In the genomic region with DNA sequence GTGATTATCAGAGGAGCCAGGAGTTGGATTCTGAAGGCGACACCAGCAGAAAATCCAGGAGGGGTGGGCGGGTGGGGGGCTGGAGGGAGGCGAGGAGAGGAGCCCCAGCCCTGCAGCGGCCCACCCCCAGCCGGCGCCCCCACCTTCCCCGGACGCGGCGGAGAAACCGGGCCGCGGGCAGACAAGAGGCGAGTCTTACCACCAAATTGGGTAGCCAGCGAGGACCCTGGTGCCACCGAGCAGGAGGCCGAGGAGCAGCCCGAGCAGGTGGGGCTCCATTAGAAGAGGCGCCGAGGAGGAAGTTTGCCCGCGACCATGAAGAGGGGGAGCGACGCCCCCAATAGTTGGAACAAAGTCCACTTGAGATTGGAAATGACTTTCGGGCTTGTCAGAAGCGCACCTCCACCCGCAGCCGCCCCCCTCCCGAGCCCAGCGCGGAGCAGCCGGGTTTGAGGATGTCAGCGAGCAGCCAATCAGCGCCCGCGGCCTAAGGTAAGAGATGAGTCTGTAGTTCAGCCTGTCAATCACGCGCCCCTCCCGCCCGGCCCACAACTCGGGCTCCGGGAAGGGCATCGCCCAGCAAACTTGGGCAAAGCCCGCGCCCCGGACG, we compare ENCODE assay signal across 8 cellular contexts. TPM values are rescaled to one million over a fixed set of nuclear protein-coding genes. Genes with fewer than 3 reads are reported as not detected.
DNase-seq lines count a peak whose midpoint lies in the region; ATAC-seq and TF ChIP-seq lines count a peak whose summit lies in the region.

A gene with protein sequence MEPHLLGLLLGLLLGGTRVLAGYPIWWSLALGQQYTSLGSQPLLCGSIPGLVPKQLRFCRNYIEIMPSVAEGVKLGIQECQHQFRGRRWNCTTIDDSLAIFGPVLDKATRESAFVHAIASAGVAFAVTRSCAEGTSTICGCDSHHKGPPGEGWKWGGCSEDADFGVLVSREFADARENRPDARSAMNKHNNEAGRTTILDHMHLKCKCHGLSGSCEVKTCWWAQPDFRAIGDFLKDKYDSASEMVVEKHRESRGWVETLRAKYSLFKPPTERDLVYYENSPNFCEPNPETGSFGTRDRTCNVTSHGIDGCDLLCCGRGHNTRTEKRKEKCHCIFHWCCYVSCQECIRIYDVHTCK (minus strand): TSS at position 374 of the 610 bp plus-strand sequence. CDS start 95 bp downstream, at position 279.

- no peak within 1 kb of the TSS for H3K9ac ChIP-seq in MM.1S (ENCODE audit: low read length)

- CTCF ChIA-PET in activated CD8-positive, alpha-beta T cell treated with anti-CD3 and anti-CD28 coated beads, Interleukin-2, amount 10 ng/mL, durations not matched to agents 7 days and 5 days (lab: Charles Lee), result no interaction called here

- H3K9me3 ChIP-seq in MM.1S (replicated peaks; ENCODE audit: insufficient read depth, low read length), result no peaks in the 10 kb centered on the region
- H3K9me3 ChIP-seq in esophagus squamous epithelium, result no peaks in the 10 kb centered on the region

- no peak for TF ChIP-seq CTCF in AG09309 (IDR thresholded peaks at IDR 0.05; ENCODE audit: control insufficient read depth, insufficient read depth, low read depth, low read length, missing control alignments)
- no peak for TF ChIP-seq CTCF in MM.1S (IDR thresholded peaks at IDR 0.05; ENCODE audit: low read length)
- TF ChIP-seq CTCF in esophagus squamous epithelium (IDR thresholded peaks at IDR 0.05), result no peak
- no peak for TF ChIP-seq CTCF in retinal pigment epithelial cell (conservative IDR thresholded peaks at IDR 0.05; ENCODE audit: low read depth, low read length)

- peaks cover 30% of the 10 kb centered on the region for H3K4me1 Mint-ChIP-seq in activated CD8-positive, alpha-beta T cell treated with anti-CD3 and anti-CD28 coated beads, Interleukin-2, amount 10 ng/mL, durations not matched to agents 7 days and 5 days (ENCODE audit: low read depth)

- H3K9me2 ChIP-seq in MM.1S (replicated peaks; ENCODE audit: insufficient read depth, low read length), result no peaks in the 10 kb centered on the region

- H3K27me3 ChIP-seq in MM.1S (replicated peaks; ENCODE audit: insufficient read depth, low read length) (peaks cover 73% of the 10 kb centered on the region), esophagus squamous epithelium (peaks cover 0 to 97% (median 29%) of the 10 kb centered on the region in 4 donors)

- TF ChIP-seq POLR2A in esophagus squamous epithelium (IDR thresholded peaks at IDR 0.05), result no peak

- H3K4me3 ChIP-seq in AG09309 (ENCODE audit: control insufficient read depth, low read depth, low read length) (peak within 1 kb of the TSS; percentile 28), MM.1S (ENCODE audit: low read length) (peak within 1 kb of the TSS; percentile 59), esophagus squamous epithelium (peak within 1 kb of the TSS; percentile 5 to 66 (median 39)), retinal pigment epithelial cell (ENCODE audit: low read length) (peak within 1 kb of the TSS; percentile 29)

- H2AFZ ChIP-seq in MM.1S (ENCODE audit: low read length), result peak within 1 kb of the TSS; percentile 70

- peak within 1 kb of the TSS; percentile 58 for H3K4me3 Mint-ChIP-seq in activated CD8-positive, alpha-beta T cell treated with anti-CD3 and anti-CD28 coated beads, Interleukin-2, amount 10 ng/mL, durations not matched to agents 7 days and 5 days

- H4K20me1 ChIP-seq in MM.1S (ENCODE audit: insufficient read depth, low read length), result no peaks in the 10 kb centered on the region

- no peaks in the 10 kb centered on the region for H3K4me1 ChIP-seq in MM.1S (ENCODE audit: low read length)
- H3K4me1 ChIP-seq in esophagus squamous epithelium, result peaks cover 19 to 56% (median 20%) of the 10 kb centered on the region in 3 donors

- DNase-seq in AG09309 (ENCODE audit: low read depth) (no peak), MM.1S (no peak), esophagus squamous epithelium (lab: John Stamatoyannopoulos, UW) (no peak), retinal pigment epithelial cell (ENCODE audit: low read depth) (no peak), DMS153 (lab: John Stamatoyannopoulos, UW) (no peak), foreskin melanocyte (no peak)
- peak; percentile 64 for DNase-seq in activated CD8-positive, alpha-beta T cell treated with anti-CD3 and anti-CD28 coated beads, Interleukin-2, amount 10 ng/mL, durations not matched to agents 7 days and 5 days

- H3K27ac Mint-ChIP-seq in activated CD8-positive, alpha-beta T cell treated with anti-CD3 and anti-CD28 coated beads, Interleukin-2, amount 10 ng/mL, durations not matched to agents 7 days and 5 days, result no peak within 1 kb of the TSS

- no peaks in the 10 kb centered on the region for H3K9me3 Mint-ChIP-seq in activated CD8-positive, alpha-beta T cell treated with anti-CD3 and anti-CD28 coated beads, Interleukin-2, amount 10 ng/mL, durations not matched to agents 7 days and 5 days (ENCODE audit: insufficient read depth)

- peaks cover 72% of the 10 kb centered on the region for H3K27me3 Mint-ChIP-seq in activated CD8-positive, alpha-beta T cell treated with anti-CD3 and anti-CD28 coated beads, Interleukin-2, amount 10 ng/mL, durations not matched to agents 7 days and 5 days (ENCODE audit: low read depth)

- intact Hi-C loops in esophagus squamous epithelium (cut with DNase I), result no loop called here

- no peaks in the 10 kb centered on the region for H3K79me2 ChIP-seq in MM.1S (ENCODE audit: low read length)

- H3K27ac ChIP-seq in MM.1S (ENCODE audit: low read length) (no peak within 1 kb of the TSS), esophagus squamous epithelium (no peak within 1 kb of the TSS)

- no peaks in the 10 kb centered on the region for H3F3A ChIP-seq in MM.1S (ENCODE audit: insufficient read depth, low read length)

- WGBS in esophagus squamous epithelium, 2 donors, result 9% methylated on average over 5 of the region's 47 CpGs; no CpG with 5 or more reads in 1 of the 2 donors

- POLR2A ChIA-PET in activated CD8-positive, alpha-beta T cell treated with anti-CD3 and anti-CD28 coated beads, Interleukin-2, amount 10 ng/mL, durations not matched to agents 7 days and 5 days (lab: Charles Lee), result no interaction called here

- H3K4me2 ChIP-seq in MM.1S (ENCODE audit: low read depth, low read length), result peak within 1 kb of the TSS; percentile 92

- no peaks in the 10 kb centered on the region for H3K36me3 ChIP-seq in MM.1S (replicated peaks; ENCODE audit: insufficient read depth, low read length)
- H3K36me3 ChIP-seq in esophagus squamous epithelium, result no peaks in the 10 kb centered on the region

- ATAC-seq in activated CD8-positive, alpha-beta T cell treated with anti-CD3 and anti-CD28 coated beads, Interleukin-2, amount 10 ng/mL, durations not matched to agents 7 days and 5 days, result peak; percentile 67
- ATAC-seq in HG03571 (IDR thresholded peaks at IDR 0.05; ENCODE audit: unreplicated experiment), result no peak

- H3K36me3 Mint-ChIP-seq in activated CD8-positive, alpha-beta T cell treated with anti-CD3 and anti-CD28 coated beads, Interleukin-2, amount 10 ng/mL, durations not matched to agents 7 days and 5 days (ENCODE audit: low read depth), result no peaks in the 10 kb centered on the region

RNA-seq across cellular contexts. Expression of the gene that starts here (rescaled TPM):
- not detected for total RNA-seq in activated CD8-positive, alpha-beta T cell treated with anti-CD3 and anti-CD28 coated beads, Interleukin-2, amount 10 ng/mL, durations not matched to agents 7 days and 5 days
- 1 to 10 TPM in 3 of 4 donors, under 1 TPM in 1; 0.49 to 3.5 (median 2.2) TPM for total RNA-seq in esophagus squamous epithelium

Comparison
In these comparisons a context has a peak if more than half of its experiments do, and no peak if none do; other contexts are left out.
1. Peak in DNase-seq and ATAC-seq in activated CD8-positive, alpha-beta T cell treated with anti-CD3 and anti-CD28 coated beads, Interleukin-2, amount 10 ng/mL, durations not matched to agents 7 days and 5 days; RNA of the gene not detected or under 1 TPM.